In genomic region chr13:51518847-51519246, GRCh38 we compare ENCODE assay signal across 12 cellular contexts.
DNase-seq lines count a peak whose midpoint lies in the region; ATAC-seq and TF ChIP-seq lines count a peak whose summit lies in the region.
"Had no signal": no experiment of that assay in that cellular context is flagged by ENCODE, and none has a peak within 500 bp of the region (broad histone marks: within the 10 kb centered on the region; RNA-seq: fewer than 3 reads in every experiment).

No MANE protein-coding gene starts in this region.

- H3K36me3 ChIP-seq in tibial artery: no peaks in the 10 kb centered on the region
- H3K36me3 ChIP-seq: neutrophil, upper lobe of left lung had no signal

- intact Hi-C loops in tibial artery (cut with DNase I; ENCODE audit: low total_unique reads): no loop called here

- H3K27me3 ChIP-seq in foreskin keratinocyte (no peaks in the 10 kb centered on the region), tibial artery (no peaks in the 10 kb centered on the region)
- H3K27me3 ChIP-seq: neutrophil, upper lobe of left lung had no signal

- DNase-seq in ACHN: peak; percentile 70
- peak; percentile 86 for DNase-seq in ELR (ENCODE audit: low read depth)
- DNase-seq in foreskin keratinocyte: no peak
- no peak for DNase-seq in tibial artery
- DNase-seq: DND-41, NCI-H1417, upper lobe of left lung had no signal

- H3K27ac ChIP-seq in foreskin keratinocyte (no peak overlapping the region), tibial artery (no peak overlapping the region)
- H3K27ac ChIP-seq: neutrophil, upper lobe of left lung had no signal

- peaks cover 8% of the 10 kb centered on the region for H3K4me1 ChIP-seq in foreskin keratinocyte
- H3K4me1 ChIP-seq in tibial artery: no peaks in the 10 kb centered on the region

- in situ Hi-C loops in ACHN (cut with HindIII; ENCODE audit: low pct_ligation_motif_present, low pct_unique_long_range_greater_than_20kb, low sequenced_read_pairs): no loop called here

- no peak for TF ChIP-seq CTCF in foreskin keratinocyte (conservative IDR thresholded peaks at IDR 0.05)
- TF ChIP-seq CTCF in tibial artery (IDR thresholded peaks at IDR 0.05): no peak

- no peak overlapping the region for H3K4me3 ChIP-seq in tibial artery
- H3K4me3 ChIP-seq: upper lobe of left lung had no signal

- H3K9me3 ChIP-seq in tibial artery: no peaks in the 10 kb centered on the region
- H3K9me3 ChIP-seq: neutrophil, upper lobe of left lung had no signal

- ATAC-seq in SK-N-SH treated with all-trans-retinoic acid at 6 μM for 48 hours (peak; percentile 83), foreskin keratinocyte (peak; percentile 78), HG02623 (IDR thresholded peaks at IDR 0.05; ENCODE audit: unreplicated experiment) (no peak), HG03432 (IDR thresholded peaks at IDR 0.05; ENCODE audit: unreplicated experiment) (no peak), HG03439 (IDR thresholded peaks at IDR 0.05; ENCODE audit: unreplicated experiment) (no peak)

TF ChIP-seq in SK-N-SH treated with all-trans-retinoic acid at 6 μM for 48 hours, 23 proteins besides CTCF, POLR2A, EP300 and RAD21:
- TF ChIP-seq ZNF565 (CRISPR knock-in tag; conservative IDR thresholded peaks at IDR 0.05; ENCODE audit: low read depth): no peak
- no peak for TF ChIP-seq ARNTL (CRISPR knock-in tag; IDR thresholded peaks at IDR 0.05; ENCODE audit: borderline replicate concordance, low read depth)
- TF ChIP-seq, protein P1, sequence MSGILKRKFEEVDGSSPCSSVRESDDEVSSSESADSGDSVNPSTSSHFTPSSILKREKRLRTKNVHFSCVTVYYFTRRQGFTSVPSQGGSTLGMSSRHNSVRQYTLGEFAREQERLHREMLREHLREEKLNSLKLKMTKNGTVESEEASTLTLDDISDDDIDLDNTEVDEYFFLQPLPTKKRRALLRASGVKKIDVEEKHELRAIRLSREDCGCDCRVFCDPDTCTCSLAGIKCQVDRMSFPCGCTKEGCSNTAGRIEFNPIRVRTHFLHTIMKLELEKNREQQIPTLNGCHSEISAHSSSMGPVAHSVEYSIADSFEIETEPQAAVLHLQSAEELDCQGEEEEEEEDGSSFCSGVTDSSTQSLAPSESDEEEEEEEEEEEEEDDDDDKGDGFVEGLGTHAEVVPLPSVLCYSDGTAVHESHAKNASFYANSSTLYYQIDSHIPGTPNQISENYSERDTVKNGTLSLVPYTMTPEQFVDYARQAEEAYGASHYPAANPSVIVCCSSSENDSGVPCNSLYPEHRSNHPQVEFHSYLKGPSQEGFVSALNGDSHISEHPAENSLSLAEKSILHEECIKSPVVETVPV (CRISPR knock-in tag; IDR thresholded peaks at IDR 0.05): no peak
- TF ChIP-seq ZFP30 (CRISPR knock-in tag; IDR thresholded peaks at IDR 0.05): no peak

Comparison
In these comparisons a context has a peak if more than half of its experiments do, and no peak if none do; other contexts are left out.
1. DNase-seq: peak in ACHN (single experiment) and ELR (single experiment); none in foreskin keratinocyte (0 of 2) and tibial artery (0 of 2).
2. ATAC-seq: peak in SK-N-SH treated with all-trans-retinoic acid at 6 μM for 48 hours (single experiment) and foreskin keratinocyte (single experiment); none in HG02623 (single experiment), HG03432 (single experiment) and HG03439 (single experiment).